Comparison of ENCODE assay signal across 25 cellular contexts in the genomic region with DNA sequence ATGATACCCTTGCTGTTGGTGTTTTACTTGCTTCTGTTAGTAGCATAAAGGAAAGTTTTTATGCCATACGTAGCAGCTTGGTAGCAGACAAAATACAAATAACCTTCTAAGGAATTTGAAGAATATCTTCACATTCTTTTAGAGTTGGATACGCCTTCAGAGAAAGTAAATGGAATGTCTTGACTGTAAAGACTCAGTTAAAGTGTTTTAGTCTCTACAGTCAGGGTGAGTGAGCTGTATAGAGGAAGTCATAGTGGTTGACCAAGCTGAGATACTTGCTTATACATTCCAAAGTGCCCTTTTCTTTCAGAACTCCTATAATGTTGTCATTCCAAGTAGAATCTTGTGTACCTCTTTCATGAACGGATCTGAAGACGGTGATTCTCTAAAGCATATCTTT. TPM values are rescaled to one million over a fixed set of nuclear protein-coding genes. Genes with fewer than 3 reads are reported as not detected.
DNase-seq lines count a peak whose midpoint lies in the region; ATAC-seq and TF ChIP-seq lines count a peak whose summit lies in the region.
"Had no signal": no experiment of that assay in that cellular context is flagged by ENCODE, and none has a peak within 500 bp of the region (broad histone marks: within the 10 kb centered on the region; RNA-seq: fewer than 3 reads in every experiment).

No MANE protein-coding gene starts in this region.

- peaks cover 12% of the 10 kb centered on the region for H3K9me1 ChIP-seq in IMR-90 (ENCODE audit: insufficient read depth, low read length)

- H2BK5ac ChIP-seq in IMR-90 (ENCODE audit: low read depth, low read length, poor library complexity, severe bottlenecking): peak overlapping the region; percentile 67

- POLR2A ChIA-PET in IMR-90 (lab: Charles Lee; ENCODE audit: unreplicated experiment): no interaction called here

- no peaks in the 10 kb centered on the region for H3K9me3 Mint-ChIP-seq in stimulated activated naive B cell treated with anti-CD40 and anti-IgM and Interleukin-4, amounts not matched to agents 10 μg/mL and 1 μg/mL and 100 μg/mL, for 72 hours
- H3K9me3 Mint-ChIP-seq: activated B cell treated with CpG ODN at 0.5 μM for 24 hours; CD4-positive, alpha-beta memory T cell; central memory CD8-positive, alpha-beta T cell; stimulated activated memory B cell treated with anti-CD40 and anti-IgM and Interleukin-4, amounts not matched to agents 10 μg/mL and 1 μg/mL and 100 μg/mL, for 72 hours had no signal

- H3K4me1 ChIP-seq in IMR-90 (ENCODE audit: control insufficient read depth, insufficient read depth, low read length): peaks cover 16% of the 10 kb centered on the region
- H3K4me1 ChIP-seq: testis had no signal

- H2AK9ac ChIP-seq in IMR-90 (replicated peaks; ENCODE audit: low read depth, low read length, poor library complexity): no peak overlapping the region

- H2BK15ac ChIP-seq in IMR-90 (ENCODE audit: low read depth, low read length): no peak overlapping the region

- no peak overlapping the region for H3K56ac ChIP-seq in IMR-90 (ENCODE audit: extremely low read depth, insufficient read depth, low read length)

- no peak overlapping the region; the same call in 1 of the 2 replicates for H2BK20ac ChIP-seq in IMR-90 (ENCODE audit: low read depth, low read length)

- H3K9ac ChIP-seq in IMR-90 (ENCODE audit: low read depth, low read length): no peak overlapping the region

- H3K18ac ChIP-seq in IMR-90 (ENCODE audit: low read depth, low read length): no peak overlapping the region

- intact Hi-C loops in IMR-90 (cut with micrococcal nuclease): loop anchor here (10.0 kb wide), 1 partner anchor 203 kb away; no protein-coding TSS in a partner anchor
- intact Hi-C loops in lower leg skin (cut with DNase I; ENCODE audit: low total_unique reads): no loop called here

- no peak overlapping the region for H4K5ac ChIP-seq in IMR-90 (ENCODE audit: low read depth, low read length)

- H3K79me1 ChIP-seq in IMR-90 (ENCODE audit: low read depth in 1 of 2, low read length in 2 of 2): peaks cover 38 to 62% of the 10 kb centered on the region in 2 experiments

- H3K36me3 Mint-ChIP-seq in stimulated activated naive B cell treated with anti-CD40 and anti-IgM and Interleukin-4, amounts not matched to agents 10 μg/mL and 1 μg/mL and 100 μg/mL, for 72 hours: peaks cover 44 to 64% of the 10 kb centered on the region in 2 donors

- H3K27ac ChIP-seq in IMR-90 (ENCODE audit: insufficient read depth, low read length): no peak overlapping the region
- H3K27ac ChIP-seq: testis had no signal

- H3K27ac Mint-ChIP-seq in stimulated activated naive B cell treated with anti-CD40 and anti-IgM and Interleukin-4, amounts not matched to agents 10 μg/mL and 1 μg/mL and 100 μg/mL, for 72 hours: peak overlapping the region; percentile 25
- H3K27ac Mint-ChIP-seq: activated B cell treated with CpG ODN at 0.5 μM for 24 hours; stimulated activated memory B cell treated with anti-CD40 and anti-IgM and Interleukin-4, amounts not matched to agents 10 μg/mL and 1 μg/mL and 100 μg/mL, for 72 hours had no signal

- H3K9me3 ChIP-seq in IMR-90 (ENCODE audit: control insufficient read depth, insufficient read depth, low read length): no peaks in the 10 kb centered on the region
- H3K9me3 ChIP-seq: HAP-1, testis had no signal

- no peak overlapping the region for H3K4ac ChIP-seq in IMR-90 (ENCODE audit: low read depth, low read length)

- no peaks in the 10 kb centered on the region for H3K27me3 Mint-ChIP-seq in stimulated activated naive B cell treated with anti-CD40 and anti-IgM and Interleukin-4, amounts not matched to agents 10 μg/mL and 1 μg/mL and 100 μg/mL, for 72 hours
- H3K27me3 Mint-ChIP-seq: activated B cell treated with CpG ODN at 0.5 μM for 24 hours; CD4-positive, alpha-beta memory T cell; central memory CD8-positive, alpha-beta T cell; stimulated activated memory B cell treated with anti-CD40 and anti-IgM and Interleukin-4, amounts not matched to agents 10 μg/mL and 1 μg/mL and 100 μg/mL, for 72 hours had no signal

- no peak overlapping the region for H2AFZ ChIP-seq in IMR-90 (replicated peaks; ENCODE audit: low read length, poor library complexity)

- no peaks in the 10 kb centered on the region for H3K27me3 ChIP-seq in IMR-90 (ENCODE audit: control insufficient read depth, insufficient read depth, low read length)
- H3K27me3 ChIP-seq: testis had no signal

- no peak overlapping the region for H2AK5ac ChIP-seq in IMR-90 (ENCODE audit: low read depth, low read length)

- no peak overlapping the region for H3K14ac ChIP-seq in IMR-90 (replicated peaks; ENCODE audit: low read depth, low read length)

- peak overlapping the region; percentile 93; the same call in 1 of the 2 replicates for H3K4me2 ChIP-seq in IMR-90 (ENCODE audit: low read depth, low read length)

- no peak for TF ChIP-seq POLR2A in IMR-90 (IDR thresholded peaks at IDR 0.05; ENCODE audit: low read depth, low read length)
- TF ChIP-seq POLR2A in lower leg skin (IDR thresholded peaks at IDR 0.05): no peak

- H3K4me3 ChIP-seq in IMR-90 (ENCODE audit: insufficient read depth, low read depth, low read length): no peak overlapping the region
- H3K4me3 ChIP-seq in astrocyte of the spinal cord (ENCODE audit: low read depth, low read length): no peak overlapping the region
- H3K4me3 ChIP-seq in lower leg skin (ENCODE audit: low read depth, poor library complexity, severe bottlenecking): no peak overlapping the region
- H3K4me3 ChIP-seq: GM12878, HAP-1, testis had no signal

- no peak for TF ChIP-seq RAD21 in IMR-90 (IDR thresholded peaks at IDR 0.05; ENCODE audit: low read length)

- H4K91ac ChIP-seq in IMR-90 (ENCODE audit: insufficient read depth, low read depth, low read length): no peak overlapping the region

- peaks cover 8 to 17% of the 10 kb centered on the region in 2 donors for H3K4me1 Mint-ChIP-seq in stimulated activated naive B cell treated with anti-CD40 and anti-IgM and Interleukin-4, amounts not matched to agents 10 μg/mL and 1 μg/mL and 100 μg/mL, for 72 hours
- H3K4me1 Mint-ChIP-seq: central memory CD8-positive, alpha-beta T cell had no signal

- no CpG with 5 or more reads among the region's 4 CpGs for WGBS in IMR-90 (ENCODE audit: extremely low coverage in 2 of 2, insufficient read length in 1 of 2), 2 experiments
- 89 to 95% methylated on average over 4 of the region's 4 CpGs for WGBS in lower leg skin, 2 donors

- no peak overlapping the region for H3K4me3 Mint-ChIP-seq in stimulated activated naive B cell treated with anti-CD40 and anti-IgM and Interleukin-4, amounts not matched to agents 10 μg/mL and 1 μg/mL and 100 μg/mL, for 72 hours
- H3K4me3 Mint-ChIP-seq: activated B cell treated with CpG ODN at 0.5 μM for 24 hours; CD4-positive, alpha-beta memory T cell; central memory CD8-positive, alpha-beta T cell; stimulated activated memory B cell treated with anti-CD40 and anti-IgM and Interleukin-4, amounts not matched to agents 10 μg/mL and 1 μg/mL and 100 μg/mL, for 72 hours had no signal

- CTCF ChIA-PET in IMR-90 (lab: Yijun Ruan, JAX): no interaction called here

- ATAC-seq in IMR-90 (ENCODE audit: low read depth): peak; percentile 92
- ATAC-seq in stimulated activated naive B cell treated with anti-CD40 and anti-IgM and Interleukin-4, amounts not matched to agents 10 μg/mL and 1 μg/mL and 100 μg/mL, for 72 hours (replicated peaks): no peak
- no peak for ATAC-seq in GM21367 (IDR thresholded peaks at IDR 0.05; ENCODE audit: unreplicated experiment)
- ATAC-seq in HG02840 (IDR thresholded peaks at IDR 0.05; ENCODE audit: low FRiP score, unreplicated experiment): no peak
- ATAC-seq: GM12878; stimulated activated memory B cell treated with anti-CD40 and anti-IgM and Interleukin-4, amounts not matched to agents 10 μg/mL and 1 μg/mL and 100 μg/mL, for 72 hours had no signal

- no peak overlapping the region for H2BK120ac ChIP-seq in IMR-90 (ENCODE audit: low read depth, low read length)

- peaks cover 29% of the 10 kb centered on the region for H3K36me3 ChIP-seq in IMR-90 (ENCODE audit: control insufficient read depth, insufficient read depth, low read length)

- H4K8ac ChIP-seq in IMR-90 (ENCODE audit: low read depth in 2 of 2, low read length in 2 of 2): no peak overlapping the region

- H3K23ac ChIP-seq in IMR-90 (ENCODE audit: low read depth, low read length): no peak overlapping the region; the same call in 1 of the 2 replicates

- dilution Hi-C loops in IMR-90 (cut with HindIII; ENCODE audit: low sequenced_read_pairs, unreplicated experiment): no loop called here

- in situ Hi-C loops in IMR-90 (cut with MboI; ENCODE audit: low sequenced_read_pairs) (no loop called here), astrocyte of the spinal cord (cut with HindIII; ENCODE audit: low sequenced_read_pairs) (no loop called here)

- BruUV-seq in IMR-90 (replicated peaks; lab: Mats Ljungman, UMichigan): no TSS peak

- TF ChIP-seq CTCF in IMR-90 (conservative IDR thresholded peaks at IDR 0.05; ENCODE audit: low read depth, low read length): no peak
- TF ChIP-seq CTCF in astrocyte of the spinal cord (IDR thresholded peaks at IDR 0.05; ENCODE audit: low read depth, low read length): no peak
- TF ChIP-seq CTCF in lower leg skin (IDR thresholded peaks at IDR 0.05): no peak

- DNase-seq in IMR-90 (peak; percentile 65), astrocyte of the spinal cord (ENCODE audit: low read depth, low spot score) (peak; percentile 37), kidney glomerular epithelial cell (lab: John Stamatoyannopoulos, UW) (peak; percentile 7), lower leg skin (ENCODE audit: low spot score in 2 of 2) (no peak)
- no peak for DNase-seq in stimulated activated naive B cell treated with anti-CD40 and anti-IgM and Interleukin-4, amounts not matched to agents 10 μg/mL and 1 μg/mL and 100 μg/mL, for 72 hours
- DNase-seq: activated B cell treated with CpG ODN at 0.5 μM for 24 hours; activated CD4-positive, alpha-beta T cell treated with anti-CD3 and anti-CD28 coated beads, Interleukin-2, amount 50 U/mL, for 48 hours; activated naive CD4-positive, alpha-beta T cell treated with Interleukin-2 at 50 U/mL for 16 hours; activated T-cell treated with anti-CD3 and anti-CD28 coated beads for 4 hours; anterior cingulate cortex; CD4-positive, alpha-beta memory T cell; DMS53; KBM-7; midbrain; NCI-H1436 treated with DMSO at 0.1 percent for 48 hours; NCI-H2171; NCI-H526; stimulated activated CD4-positive, alpha-beta T cell treated with anti-CD3 and anti-CD28 coated beads, Interleukin-1b, Interleukin-23, amount 100 ng/mL, for 48 hours; testis had no signal

- H4K20me1 ChIP-seq in IMR-90 (ENCODE audit: insufficient read depth, low read length): peaks cover 28% of the 10 kb centered on the region

TF ChIP-seq in IMR-90, 13 proteins besides CTCF, POLR2A, EP300 and RAD21:
- no peak for TF ChIP-seq NFE2L2 (IDR thresholded peaks at IDR 0.05; ENCODE audit: low read depth, low read length)
TF ChIP-seq in IMR-90: peak in this region for 0.

RNA-seq across cellular contexts. Expression of a gene that starts 37.7 kb away (rescaled TPM):
- 56.6 and 62.8 TPM in 2 replicates for total RNA-seq in IMR-90 (2012; rRNA removed)
- 34.8 and 34.9 TPM in 2 replicates for polyA plus RNA-seq in IMR-90 (2012; rRNA removed)
- polyA plus RNA-seq in IMR-90 (2012; cell fraction: cytosol; rRNA removed): 10.0 and 16.1 TPM in 2 replicates
- polyA plus RNA-seq in IMR-90 (2012; cell fraction: nucleus; rRNA removed; ENCODE audit: low replicate concordance): 16.5 and 73.5 TPM in 2 replicates
- total RNA-seq in lower leg skin: 10 to 100 TPM; 44.6 to 53.2 (median 48.1) TPM

Comparison
In these comparisons a context has a peak if more than half of its experiments do, and no peak if none do; other contexts are left out.
1. DNase-seq: peak in IMR-90 (single experiment), astrocyte of the spinal cord (single experiment) and kidney glomerular epithelial cell (single experiment); none in stimulated activated naive B cell treated with anti-CD40 and anti-IgM and Interleukin-4, amounts not matched to agents 10 μg/mL and 1 μg/mL and 100 μg/mL, for 72 hours (single experiment) and lower leg skin (0 of 2).